16 cellular contexts compared by ENCODE assay signal in genomic region chr14:101723061-101723595, GRCh38. TPM values are rescaled to one million over a fixed set of nuclear protein-coding genes. Genes with fewer than 3 reads are reported as not detected.
DNase-seq lines count a peak whose midpoint lies in the region; ATAC-seq, FAIRE-seq and TF ChIP-seq lines count a peak whose summit lies in the region.
"Had no signal": no experiment of that assay in that cellular context is flagged by ENCODE, and none has a peak within 500 bp of the region (broad histone marks: within the 10 kb centered on the region; RNA-seq: fewer than 3 reads in every experiment).

No MANE protein-coding gene starts in this region.

- no peak overlapping the region for H3K9ac ChIP-seq in kidney (ENCODE audit: low read length in 2 of 2)

- peaks cover 56% of the 10 kb centered on the region for H3K4me1 Mint-ChIP-seq in activated CD4-positive, alpha-beta T cell treated with anti-CD3 and anti-CD28 coated beads for 36 hours

- peak overlapping the region; percentile 74 for H3K4me3 Mint-ChIP-seq in activated CD4-positive, alpha-beta T cell treated with anti-CD3 and anti-CD28 coated beads for 36 hours

- H3K4me3 ChIP-seq in Peyer's patch (no peak overlapping the region), coronary artery (no peak overlapping the region), skin epidermis (no peak overlapping the region), kidney (ENCODE audit: low read length in 2 of 2) (no peak overlapping the region)
- H3K4me3 ChIP-seq: SJSA1, tibial artery had no signal

- POLR2A ChIA-PET in activated CD4-positive, alpha-beta T cell treated with anti-CD3 and anti-CD28 coated beads for 36 hours (lab: Charles Lee), result no interaction called here

- peaks cover 0 to 10% (median 1%) of the 10 kb centered on the region in 4 donors for H3K4me1 ChIP-seq in Peyer's patch
- H3K4me1 ChIP-seq in kidney (ENCODE audit: control insufficient read depth in 1 of 2, insufficient read depth in 1 of 2, low read depth in 1 of 2, low read length in 2 of 2), result peaks cover 2 to 3% of the 10 kb centered on the region in 2 donors
- H3K4me1 ChIP-seq: tibial artery had no signal

- ATAC-seq in activated CD4-positive, alpha-beta T cell treated with anti-CD3 and anti-CD28 coated beads for 36 hours, result no peak

- no peaks in the 10 kb centered on the region for H3K27me3 Mint-ChIP-seq in activated CD4-positive, alpha-beta T cell treated with anti-CD3 and anti-CD28 coated beads for 36 hours

- H3K9me3 Mint-ChIP-seq in activated CD4-positive, alpha-beta T cell treated with anti-CD3 and anti-CD28 coated beads for 36 hours (ENCODE audit: low read depth), result peaks cover under 1% of the 10 kb centered on the region

- CTCF ChIA-PET in activated CD4-positive, alpha-beta T cell treated with anti-CD3 and anti-CD28 coated beads for 36 hours (lab: Charles Lee), result no interaction called here

- no peaks in the 10 kb centered on the region for H3K36me3 Mint-ChIP-seq in activated CD4-positive, alpha-beta T cell treated with anti-CD3 and anti-CD28 coated beads for 36 hours (ENCODE audit: low read depth)

- H3K27ac Mint-ChIP-seq in activated CD4-positive, alpha-beta T cell treated with anti-CD3 and anti-CD28 coated beads for 36 hours, result peak overlapping the region; percentile 81

- no peaks in the 10 kb centered on the region for H3K27me3 ChIP-seq in Peyer's patch
- H3K27me3 ChIP-seq: SJSA1 had no signal

- TF ChIP-seq CTCF in Peyer's patch (IDR thresholded peaks at IDR 0.05), result no peak
- no peak for TF ChIP-seq CTCF in coronary artery (IDR thresholded peaks at IDR 0.05)
- TF ChIP-seq CTCF in kidney (IDR thresholded peaks at IDR 0.05; ENCODE audit: borderline replicate concordance, extremely low read depth, insufficient read depth), result no peak

- no peak for DNase-seq in activated CD4-positive, alpha-beta T cell treated with anti-CD3 and anti-CD28 coated beads for 36 hours
- no peak for DNase-seq in activated CD4-positive, alpha-beta T cell treated with anti-CD3 and anti-CD28 coated beads for 4 hours
- DNase-seq in Peyer's patch (peak in 1 of 3 donors; percentile 15), coronary artery (ENCODE audit: low spot score) (peak; percentile 52), T1000 (lab: John Stamatoyannopoulos, UW) (no peak), NCI-H2196 (lab: John Stamatoyannopoulos, UW; ENCODE audit: unreplicated experiment) (no peak), kidney (no peak)
- DNase-seq: amniotic stem cell; mesendoderm; NCI-H1694 treated with DMSO at 0.1 percent for 48 hours; NCI-H446 treated with DMSO at 0.1 percent for 48 hours; right cardiac atrium; stimulated activated CD4-positive, alpha-beta T cell treated with anti-CD3 and anti-CD28 coated beads, Interleukin-1b, Interleukin-23, amount 100 ng/mL, for 48 hours; tibial artery had no signal

- H3K27ac ChIP-seq in Peyer's patch (peak overlapping the region; percentile 68 to 81 (median 76)), coronary artery (no peak overlapping the region), skin epidermis (peak overlapping the region in 17 of 21 experiments; percentile 9 to 98 (median 79)), kidney (ENCODE audit: low read depth in 2 of 2, low read length in 2 of 2) (no peak overlapping the region)
- H3K27ac ChIP-seq: tibial artery had no signal

- intact Hi-C loops in activated CD4-positive, alpha-beta T cell treated with anti-CD3 and anti-CD28 coated beads for 36 hours (cut with DNase I, micrococcal nuclease), result loop anchor here (2.0 to 5.0 kb wide), 4 partner anchors 16 to 364 kb away; partner anchors contain the start of genes HSP90AA1 (in 1 of the 2) and PPP2R5C (in 1 of the 2)
- intact Hi-C loops in kidney (cut with DNase I), result no loop called here

- TF ChIP-seq POLR2A in Peyer's patch (IDR thresholded peaks at IDR 0.05), result no peak

- H3K9me3 ChIP-seq in Peyer's patch (no peaks in the 10 kb centered on the region), kidney (ENCODE audit: control insufficient read depth in 1 of 2, low read length in 2 of 2) (no peaks in the 10 kb centered on the region)
- H3K9me3 ChIP-seq: SJSA1, tibial artery had no signal

- FAIRE-seq in kidney (lab: Jason Lieb, UNC), result no peak

- H3K36me3 ChIP-seq in Peyer's patch (no peaks in the 10 kb centered on the region), kidney (ENCODE audit: control insufficient read depth in 1 of 2, insufficient read depth in 2 of 2, low read length in 2 of 2) (no peaks in the 10 kb centered on the region)
- H3K36me3 ChIP-seq: SJSA1, tibial artery had no signal

RNA-seq across cellular contexts. Expression of gene PPP2R5C, which starts 38.4 kb away (rescaled TPM):
- total RNA-seq in activated CD4-positive, alpha-beta T cell treated with anti-CD3 and anti-CD28 coated beads for 36 hours, result 100 to 1,000 TPM; 232 to 281 TPM
- 100 to 1,000 TPM in 1 of 4 donors, 10 to 100 TPM in 3; 87.6 to 137 (median 91.9) TPM for total RNA-seq in Peyer's patch
- total RNA-seq in kidney, result 129 TPM
- 65.6 TPM for polyA plus RNA-seq in kidney (ENCODE audit: insufficient read depth, low read depth, low replicate concordance)

Comparison
In these comparisons a context has a peak if more than half of its experiments do, and no peak if none do; other contexts are left out.
1. H3K27ac ChIP-seq: peak in Peyer's patch (4 of 4) and skin epidermis (17 of 21); none in coronary artery (0 of 2) and kidney (0 of 2).